In genomic region chr2:6054394-6054732, GRCh38 we compare ENCODE assay signal across 2 cellular contexts.
TF ChIP-seq lines count a peak whose summit lies in the region.

No MANE protein-coding gene starts in this region.

TF ChIP-seq in GM23338, 12 proteins besides CTCF, POLR2A, EP300 and RAD21 (continued from another document):
- TF ChIP-seq NANOG (IDR thresholded peaks at IDR 0.05; ENCODE audit: borderline replicate concordance) (no peak), JUNB (IDR thresholded peaks at IDR 0.05; ENCODE audit: unreplicated experiment) (no peak), ZNF114 (CRISPR knock-in tag; IDR thresholded peaks at IDR 0.05) (no peak), ZNF462 (CRISPR knock-in tag; IDR thresholded peaks at IDR 0.05) (no peak)

TF ChIP-seq in neural cell, 6 proteins besides CTCF, POLR2A, EP300 and RAD21:
- peak; percentile 69 for TF ChIP-seq POLR2AphosphoS5 (IDR thresholded peaks at IDR 0.05)
- TF ChIP-seq EZH2 (IDR thresholded peaks at IDR 0.05; ENCODE audit: borderline replicate concordance, insufficient read depth, low read length, poor library complexity, severe bottlenecking): no peak
- TF ChIP-seq SMC3 (conservative IDR thresholded peaks at IDR 0.05; ENCODE audit: poor library complexity): peak; percentile 52
- peak; percentile 63 for TF ChIP-seq REST (IDR thresholded peaks at IDR 0.05; ENCODE audit: borderline replicate concordance)
- TF ChIP-seq MXI1 (conservative IDR thresholded peaks at IDR 0.05; ENCODE audit: poor library complexity, severe bottlenecking): peak; percentile 56
- peak; percentile 16 for TF ChIP-seq TAF1 (IDR thresholded peaks at IDR 0.05; ENCODE audit: low read depth)
TF ChIP-seq in neural cell: peak in this region for 5.
